In the genomic region with DNA sequence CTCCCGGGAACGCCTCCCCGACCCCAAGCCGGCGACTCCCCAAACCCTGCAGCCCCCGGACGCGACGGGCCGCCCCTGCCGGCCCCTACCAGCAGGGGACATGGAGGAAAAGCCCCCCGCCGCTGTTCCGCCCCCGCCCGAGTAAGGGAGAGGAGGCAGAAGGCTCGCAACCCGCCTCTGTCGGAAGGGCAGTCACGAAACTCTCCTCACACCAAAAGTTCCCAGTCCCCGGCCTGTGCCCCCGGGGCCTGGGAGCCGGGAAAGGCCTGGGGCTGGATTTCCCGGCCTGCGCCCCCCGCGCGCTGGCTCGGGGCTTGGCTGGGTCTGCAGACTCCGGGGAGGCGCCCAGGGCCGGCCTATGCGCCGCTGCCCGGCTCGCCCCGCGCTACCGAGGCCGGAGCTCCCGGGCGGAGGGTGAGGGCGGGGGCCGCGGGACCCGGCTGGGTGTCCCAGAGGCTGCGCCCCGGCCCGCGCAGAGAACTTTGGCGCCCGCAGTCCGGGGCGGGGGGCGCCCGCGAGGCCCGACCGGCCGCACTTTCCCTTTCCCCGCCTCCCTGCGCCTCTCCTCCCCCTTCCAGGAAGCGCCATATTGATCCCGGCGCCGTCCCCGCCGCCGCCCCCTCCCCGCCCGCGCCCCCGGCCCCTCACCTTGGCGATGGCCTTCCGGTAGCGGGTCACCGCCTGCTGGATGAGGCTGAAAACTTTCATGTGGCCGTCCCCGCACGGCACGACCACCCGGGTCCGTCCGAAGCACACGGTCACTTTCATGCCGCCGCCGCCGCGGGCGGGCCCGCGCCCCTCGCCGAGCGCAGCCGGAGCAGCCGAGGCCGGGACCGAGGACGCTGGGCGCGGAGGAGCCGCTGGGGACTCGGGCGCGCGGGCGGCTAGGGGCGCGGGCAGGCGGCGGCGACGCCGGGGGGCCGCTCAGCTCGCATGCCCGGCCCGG, we compare ENCODE assay signal across 8 cellular contexts. TPM values are rescaled to one million over a fixed set of nuclear protein-coding genes. Genes with fewer than 3 reads are reported as not detected.
DNase-seq lines count a peak whose midpoint lies in the region; ATAC-seq and TF ChIP-seq lines count a peak whose summit lies in the region.

No MANE protein-coding gene starts in this region.

- TF ChIP-seq CTCF in coronary artery (IDR thresholded peaks at IDR 0.05) = no peak
- no peak for TF ChIP-seq CTCF in lower leg skin (IDR thresholded peaks at IDR 0.05)
- TF ChIP-seq CTCF in transverse colon (IDR thresholded peaks at IDR 0.05) = no peak

- H3K9me3 ChIP-seq in transverse colon = no peaks in the 10 kb centered on the region

- DNase-seq in D341Med (ENCODE audit: low spot score) = peak; percentile 82
- peak; percentile 16 for DNase-seq in NCI-H526 treated with DMSO at 0.1 percent for 48 hours (lab: John Stamatoyannopoulos, UW)
- no peak for DNase-seq in coronary artery (ENCODE audit: low spot score)
- peak in 1 of 2 donors; percentile 86 for DNase-seq in lower leg skin (ENCODE audit: low spot score in 2 of 2)
- peak; percentile 50 for DNase-seq in transverse colon
- no peak for DNase-seq in NCI-H345 treated with DMSO at 0.1 percent for 48 hours (lab: John Stamatoyannopoulos, UW; ENCODE audit: unreplicated experiment)
- DNase-seq in activated CD8-positive, alpha-beta memory T cell treated with anti-CD3 and anti-CD28 coated beads, Interleukin-2, amount 50 U/mL, for 48 hours = no peak

- H3K27me3 ChIP-seq in transverse colon = no peaks in the 10 kb centered on the region

- peak; percentile 43 for ATAC-seq in GM21528 (IDR thresholded peaks at IDR 0.05; ENCODE audit: low FRiP score, unreplicated experiment)

- in situ Hi-C loops in transverse colon (cut with MboI; ENCODE audit: low pct_ligation_motif_present in 1 of 4, low pct_unique_long_range_greater_than_20kb in 1 of 4, low sequenced_read_pairs in 3 of 4) = no loop called here

- no peak for TF ChIP-seq EP300 in transverse colon (IDR thresholded peaks at IDR 0.05; ENCODE audit: low read depth)

- intact Hi-C loops in lower leg skin (cut with DNase I; ENCODE audit: low total_unique reads) (no loop called here), transverse colon (cut with DNase I; ENCODE audit: low total_unique reads) (loop anchor here (5.0 kb wide), 2 partner anchors 92 to 147 kb away; no protein-coding TSS in a partner anchor)

- H3K4me1 ChIP-seq in transverse colon = peaks cover 0 to 32% (median 25%) of the 10 kb centered on the region in 4 donors

- H3K4me3 ChIP-seq in coronary artery (peak overlapping the region; percentile 78), lower leg skin (ENCODE audit: low read depth, poor library complexity, severe bottlenecking) (peak overlapping the region; percentile 66), transverse colon (peak overlapping the region; percentile 78 to 98 (median 91))

- H3K27ac ChIP-seq in coronary artery (peak overlapping the region; percentile 82 to 86), transverse colon (peak overlapping the region; percentile 91 to 95 (median 94))

- 1 to 4% methylated on average over 16 to 38 of the region's 120 CpGs for WGBS in lower leg skin, 2 donors
- 1% methylated on average over 29 of the region's 120 CpGs; no CpG with 5 or more reads in 1 of the 2 donors for whole genome bisulfite sequencing in transverse colon (ENCODE audit: low coverage in 1 of 2), 2 donors

- TF ChIP-seq POLR2A in lower leg skin (IDR thresholded peaks at IDR 0.05) (no peak), transverse colon (IDR thresholded peaks at IDR 0.05) (no peak)

- no peaks in the 10 kb centered on the region for H3K36me3 ChIP-seq in transverse colon

RNA-seq across cellular contexts. Expression of a gene that starts 0.6 kb away (rescaled TPM):
- total RNA-seq in lower leg skin = 100 to 1,000 TPM; 150 to 172 (median 165) TPM
- total RNA-seq in transverse colon = 10 to 100 TPM; 27.3 to 65.3 (median 55.6) TPM

Comparison
In these comparisons a context has a peak if more than half of its experiments do, and no peak if none do; other contexts are left out.
1. DNase-seq: peak in D341Med (single experiment), NCI-H526 treated with DMSO at 0.1 percent for 48 hours (single experiment) and transverse colon (single experiment); none in coronary artery (single experiment), NCI-H345 treated with DMSO at 0.1 percent for 48 hours (single experiment) and activated CD8-positive, alpha-beta memory T cell treated with anti-CD3 and anti-CD28 coated beads, Interleukin-2, amount 50 U/mL, for 48 hours (single experiment).
2. Peak in every context shown above with its lines, with median percentiles within 50 percentile points of each other: H3K4me3 ChIP-seq.